12 cellular contexts compared by ENCODE assay signal in the genomic region with DNA sequence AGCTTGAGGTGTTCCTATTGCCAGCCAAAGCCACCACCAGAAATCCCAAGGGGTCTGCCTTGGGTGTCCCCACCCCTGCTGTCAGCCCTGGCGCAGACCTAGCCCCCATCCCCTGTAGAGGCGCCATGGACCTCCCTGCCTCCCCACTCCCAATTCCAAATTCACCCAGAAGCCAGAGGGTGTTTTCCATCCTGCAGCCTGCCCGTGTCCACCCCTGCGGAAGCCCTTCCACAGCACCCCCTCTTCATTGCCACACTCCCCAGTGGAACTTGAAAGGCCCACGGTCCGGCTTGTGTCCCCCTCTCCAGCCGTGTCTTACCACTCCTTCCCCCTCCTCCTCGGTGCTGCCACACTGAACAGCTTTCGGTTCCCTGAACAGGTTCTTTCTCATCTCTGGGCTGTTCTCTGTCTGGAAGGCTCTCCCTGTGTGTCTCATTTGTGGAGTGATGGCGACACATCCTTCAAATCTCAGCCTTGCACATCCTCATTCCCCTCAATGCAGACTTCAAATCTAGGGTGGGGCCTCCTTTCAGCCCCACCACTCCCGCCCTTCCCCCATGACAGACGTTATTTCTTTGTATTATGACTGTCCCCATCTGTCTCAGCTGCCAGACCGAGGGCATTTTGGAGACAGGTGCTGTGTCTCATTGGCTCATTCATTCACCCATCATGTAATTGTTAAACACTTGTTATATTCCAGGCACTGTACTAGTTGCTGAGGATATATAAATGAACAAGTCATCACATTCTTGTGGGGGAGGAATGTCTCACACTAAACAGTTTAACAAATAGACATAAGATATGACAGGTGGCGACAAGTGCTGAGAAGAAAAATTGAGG. TPM values are rescaled to one million over a fixed set of nuclear protein-coding genes. Genes with fewer than 3 reads are reported as not detected.
DNase-seq lines count a peak whose midpoint lies in the region; ATAC-seq, FAIRE-seq and TF ChIP-seq lines count a peak whose summit lies in the region.
"Had no signal": no experiment of that assay in that cellular context is flagged by ENCODE, and none has a peak within 500 bp of the region (broad histone marks: within the 10 kb centered on the region; RNA-seq: fewer than 3 reads in every experiment).

No MANE protein-coding gene starts in this region.

- H3K27me3 Mint-ChIP-seq in CD8-positive, alpha-beta memory T cell = peaks cover 0 to 3% of the 10 kb centered on the region in 2 donors
- peaks cover 5% of the 10 kb centered on the region for H3K27me3 Mint-ChIP-seq in activated CD4-positive, alpha-beta memory T cell treated with anti-CD3 and anti-CD28 coated beads, Interleukin-2, amount 10 ng/mL, durations not matched to agents 7 days and 5 days

- no peak for TF ChIP-seq POLR2A in A549 (IDR thresholded peaks at IDR 0.05; ENCODE audit: low read length)

- H3K27ac ChIP-seq in A549 = peak overlapping the region in 1 of 2 experiments; percentile 72; a peak in 2 of 6 replicates
- peak overlapping the region; percentile 33 for H3K27ac ChIP-seq in CD8-positive, alpha-beta memory T cell (ENCODE audit: low read depth, low read length)

- peaks cover 6% of the 10 kb centered on the region; the same call in 2 of the 3 replicates for H3K4me1 ChIP-seq in A549
- H3K4me1 ChIP-seq in CD8-positive, alpha-beta memory T cell (ENCODE audit: insufficient read depth, low read length) = peaks cover 46% of the 10 kb centered on the region

- peaks cover 0 to 3% (median 0%) of the 10 kb centered on the region in 5 donors for H3K9me3 Mint-ChIP-seq in CD8-positive, alpha-beta memory T cell
- no peaks in the 10 kb centered on the region for H3K9me3 Mint-ChIP-seq in activated CD4-positive, alpha-beta memory T cell treated with anti-CD3 and anti-CD28 coated beads, Interleukin-2, amount 10 ng/mL, durations not matched to agents 7 days and 5 days

- no peaks in the 10 kb centered on the region for H3K27me3 ChIP-seq in CD8-positive, alpha-beta memory T cell (ENCODE audit: insufficient read depth, low read length, poor library complexity, severe bottlenecking)

- H3K9me3 ChIP-seq in A549 = no peaks in the 10 kb centered on the region
- H3K9me3 ChIP-seq in CD8-positive, alpha-beta memory T cell (ENCODE audit: low read length) = no peaks in the 10 kb centered on the region

- TF ChIP-seq EP300 in A549 (IDR thresholded peaks at IDR 0.05) = no peak

- peaks cover 56 to 70% (median 59%) of the 10 kb centered on the region in 3 donors for H3K4me1 Mint-ChIP-seq in CD8-positive, alpha-beta memory T cell
- H3K4me1 Mint-ChIP-seq in activated CD4-positive, alpha-beta memory T cell treated with anti-CD3 and anti-CD28 coated beads, Interleukin-2, amount 10 ng/mL, durations not matched to agents 7 days and 5 days = peaks cover 50% of the 10 kb centered on the region

- no peak for TF ChIP-seq RAD21 in A549 (conservative IDR thresholded peaks at IDR 0.05 in 1 of 2, IDR thresholded peaks at IDR 0.05 in 1 of 2)

- TF ChIP-seq CTCF in A549 (IDR thresholded peaks at IDR 0.05) = no peak

- CTCF ChIA-PET in A549 (lab: Yijun Ruan, JAX) = interaction anchor here (1.0 to 35.2 kb wide), 15 partner anchors 11 to 548 kb away, joined by 3 to 785 read pairs (median 29); partner anchors contain the start of gene KATNB1
- CTCF ChIA-PET in CD8-positive, alpha-beta memory T cell (lab: Charles Lee) = interaction anchor here (3.8 to 13.1 kb wide), 6 partner anchors 12 to 69 kb away, joined by 24 to 215 read pairs (median 42); no protein-coding TSS in a partner anchor
- CTCF ChIA-PET in activated CD4-positive, alpha-beta memory T cell treated with anti-CD3 and anti-CD28 coated beads, Interleukin-2, amount 10 ng/mL, durations not matched to agents 7 days and 5 days (lab: Charles Lee) = interaction anchor here (0.5 to 9.3 kb wide), 7 partner anchors 13 to 491 kb away, joined by 3 to 189 read pairs (median 55); partner anchors contain the start of genes USB1 and ZNF319

- H3K4me3 Mint-ChIP-seq in CD8-positive, alpha-beta memory T cell = peak overlapping the region in 6 of 7 donors; percentile 66 to 91 (median 69)
- H3K4me3 Mint-ChIP-seq in activated CD4-positive, alpha-beta memory T cell treated with anti-CD3 and anti-CD28 coated beads, Interleukin-2, amount 10 ng/mL, durations not matched to agents 7 days and 5 days = peak overlapping the region; percentile 31
- H3K4me3 Mint-ChIP-seq: CD14-positive monocyte had no signal

- H3K27ac Mint-ChIP-seq in CD8-positive, alpha-beta memory T cell = peak overlapping the region; percentile 82 to 98 (median 89)
- H3K27ac Mint-ChIP-seq in activated CD4-positive, alpha-beta memory T cell treated with anti-CD3 and anti-CD28 coated beads, Interleukin-2, amount 10 ng/mL, durations not matched to agents 7 days and 5 days = peak overlapping the region; percentile 85

- WGBS in A549 (ENCODE audit: missing lambda C conversion rate) = 67% methylated on average over 14 of the region's 14 CpGs

- H3K4me3 ChIP-seq in A549 = no peak overlapping the region
- no peak overlapping the region for H3K4me3 ChIP-seq in CD8-positive, alpha-beta memory T cell (ENCODE audit: low read length)

- H3K36me3 ChIP-seq in CD8-positive, alpha-beta memory T cell (ENCODE audit: insufficient read depth, low read length) = no peaks in the 10 kb centered on the region

- POLR2A ChIA-PET in A549 (lab: Yijun Ruan, JAX) = no interaction called here
- POLR2A ChIA-PET in CD8-positive, alpha-beta memory T cell (lab: Charles Lee) = interaction anchor here (0.6 to 1.5 kb wide), 5 partner anchors 9 to 14 kb away, joined by 3 to 11 read pairs (median 4); no protein-coding TSS in a partner anchor
- POLR2A ChIA-PET in activated CD4-positive, alpha-beta memory T cell treated with anti-CD3 and anti-CD28 coated beads, Interleukin-2, amount 10 ng/mL, durations not matched to agents 7 days and 5 days (lab: Charles Lee) = interaction anchor here (1.0 to 5.8 kb wide), 9 partner anchors 12 to 278 kb away, joined by 5 to 47 read pairs (median 19); partner anchors contain the start of genes CCDC102A and KATNB1

- no peak overlapping the region for H3K4me2 ChIP-seq in A549

- DNase-seq in A549 (ENCODE audit: low read depth in 1 of 2, low spot score in 1 of 2) = no peak
- no peak for DNase-seq in CD8-positive, alpha-beta memory T cell
- peak; percentile 16 for DNase-seq in activated CD4-positive, alpha-beta memory T cell treated with anti-CD3 and anti-CD28 coated beads, Interleukin-2, amount 10 ng/mL, durations not matched to agents 7 days and 5 days
- DNase-seq in left lobe of liver (ENCODE audit: low spot score) = peak; percentile 33
- no peak for DNase-seq in GM03348 (ENCODE audit: low spot score)
- no peak for DNase-seq in activated effector memory CD4-positive, alpha-beta T cell treated with anti-CD3 and anti-CD28 coated beads, Interleukin-2, amount 50 U/mL, for 16 hours
- DNase-seq: cortex of kidney, NCI-H2227 treated with DMSO at 0.1 percent for 48 hours had no signal

- no peak for FAIRE-seq in A549 (lab: Jason Lieb, UNC)
- FAIRE-seq: H54 had no signal

- peaks cover 0 to 10% (median 2%) of the 10 kb centered on the region in 3 donors for H3K36me3 Mint-ChIP-seq in CD8-positive, alpha-beta memory T cell
- H3K36me3 Mint-ChIP-seq in activated CD4-positive, alpha-beta memory T cell treated with anti-CD3 and anti-CD28 coated beads, Interleukin-2, amount 10 ng/mL, durations not matched to agents 7 days and 5 days (ENCODE audit: low read depth) = peaks cover 14% of the 10 kb centered on the region
- H3K36me3 Mint-ChIP-seq: CD14-positive monocyte had no signal

- ATAC-seq in A549 (no peak), left lobe of liver (no peak), HG02973 (IDR thresholded peaks at IDR 0.05; ENCODE audit: unreplicated experiment) (no peak), GM19455 (IDR thresholded peaks at IDR 0.05; ENCODE audit: unreplicated experiment) (no peak)

TF ChIP-seq in A549, 52 proteins besides CTCF, POLR2A, EP300 and RAD21 (continues in another document):
- no peak for TF ChIP-seq ZFP36 (IDR thresholded peaks at IDR 0.05; ENCODE audit: borderline replicate concordance, partially characterized antibody)
- TF ChIP-seq MAFK (IDR thresholded peaks at IDR 0.05; ENCODE audit: partially characterized antibody) = peak; percentile 15
- no peak for TF ChIP-seq RFX5 (IDR thresholded peaks at IDR 0.05)
- no peak for TF ChIP-seq CHD2 (IDR thresholded peaks at IDR 0.05; ENCODE audit: low read length, partially characterized antibody)
- no peak for TF ChIP-seq SMC3 (IDR thresholded peaks at IDR 0.05)

RNA-seq across cellular contexts. Expression of gene ADGRG5, which starts 36.3 kb away (rescaled TPM):
- polyA plus RNA-seq in A549 (2011; rRNA removed) = not detected in 2 replicates
- polyA plus RNA-seq in A549 (2012; cell fraction: cytosol; rRNA removed) = 0.03 TPM in 1 of 2 replicates, not detected in the other
- polyA plus RNA-seq in A549 (2012; cell fraction: nucleus; rRNA removed) = not detected in 2 replicates
- polyA plus RNA-seq in A549 (2017; fragmentation: RNase III; extraction: RNeasy Plus Mini Kit Qiagen cat#74134 plus additional on column Dnase treatment) = 0.06 TPM in 1 of 3 replicates, not detected in the others
- polyA minus RNA-seq in A549 (2011; rRNA and poly(A)+ RNA removed) = not detected in 2 replicates
- total RNA-seq in CD8-positive, alpha-beta memory T cell = 10 to 100 TPM; 46.1 to 48.5 TPM
- 23.5 TPM for polyA plus RNA-seq in CD8-positive, alpha-beta memory T cell
- total RNA-seq in activated CD4-positive, alpha-beta memory T cell treated with anti-CD3 and anti-CD28 coated beads, Interleukin-2, amount 10 ng/mL, durations not matched to agents 7 days and 5 days = 10 to 100 TPM; 12.3 to 12.4 TPM
- 0.10 TPM for total RNA-seq in left lobe of liver

RNA-seq across cellular contexts. Expression of gene CCDC102A, which starts 42.4 kb away (rescaled TPM):
- polyA plus RNA-seq in A549 (2011; rRNA removed) = 7.4 and 8.0 TPM in 2 replicates
- 20.1 and 20.7 TPM in 2 replicates for polyA plus RNA-seq in A549 (2012; cell fraction: cytosol; rRNA removed)
- polyA plus RNA-seq in A549 (2012; cell fraction: nucleus; rRNA removed) = 18.4 and 19.5 TPM in 2 replicates
- polyA plus RNA-seq in A549 (2017; fragmentation: RNase III; extraction: RNeasy Plus Mini Kit Qiagen cat#74134 plus additional on column Dnase treatment) = 7.6 to 8.5 TPM (median 8.3 TPM) in 3 replicates
- 3.5 and 4.0 TPM in 2 replicates for polyA minus RNA-seq in A549 (2011; rRNA and poly(A)+ RNA removed)
- 10 to 100 TPM; 27.0 to 28.1 TPM for total RNA-seq in CD8-positive, alpha-beta memory T cell
- polyA plus RNA-seq in CD8-positive, alpha-beta memory T cell = 22.6 TPM
- 1 to 10 TPM; 9.1 to 9.7 TPM for total RNA-seq in activated CD4-positive, alpha-beta memory T cell treated with anti-CD3 and anti-CD28 coated beads, Interleukin-2, amount 10 ng/mL, durations not matched to agents 7 days and 5 days
- 0.83 TPM for total RNA-seq in left lobe of liver
- polyA plus RNA-seq: CD14-positive monocyte had no signal

RNA-seq across cellular contexts. Expression of gene ADGRG1, which starts 49.7 kb away (rescaled TPM):
- 28.3 and 37.7 TPM in 2 replicates for polyA plus RNA-seq in A549 (2011; rRNA removed)
- polyA plus RNA-seq in A549 (2012; cell fraction: cytosol; rRNA removed) = 46.7 and 66.1 TPM in 2 replicates
- 102 and 106 TPM in 2 replicates for polyA plus RNA-seq in A549 (2012; cell fraction: nucleus; rRNA removed)
- polyA plus RNA-seq in A549 (2017; fragmentation: RNase III; extraction: RNeasy Plus Mini Kit Qiagen cat#74134 plus additional on column Dnase treatment) = 91.8 to 142 TPM (median 130 TPM) in 3 replicates
- polyA minus RNA-seq in A549 (2011; rRNA and poly(A)+ RNA removed) = 31.9 and 33.7 TPM in 2 replicates
- total RNA-seq in CD8-positive, alpha-beta memory T cell = 10 to 100 TPM; 25.8 to 29.8 TPM
- 51.9 TPM for polyA plus RNA-seq in CD8-positive, alpha-beta memory T cell
- total RNA-seq in activated CD4-positive, alpha-beta memory T cell treated with anti-CD3 and anti-CD28 coated beads, Interleukin-2, amount 10 ng/mL, durations not matched to agents 7 days and 5 days = 1 to 10 TPM; 7.4 to 8.3 TPM
- total RNA-seq in left lobe of liver = 5.1 TPM

Comparison
In these comparisons a context has a peak if more than half of its experiments do, and no peak if none do; other contexts are left out.
1. DNase-seq: peak in activated CD4-positive, alpha-beta memory T cell treated with anti-CD3 and anti-CD28 coated beads, Interleukin-2, amount 10 ng/mL, durations not matched to agents 7 days and 5 days (single experiment) and left lobe of liver (single experiment); none in A549 (0 of 2), CD8-positive, alpha-beta memory T cell (0 of 5), GM03348 (single experiment) and activated effector memory CD4-positive, alpha-beta T cell treated with anti-CD3 and anti-CD28 coated beads, Interleukin-2, amount 50 U/mL, for 16 hours (single experiment).
2. RNA of gene ADGRG5, which starts 36.3 kb away (total RNA-seq): 46.1 to 48.5 TPM in CD8-positive, alpha-beta memory T cell and 12.3 to 12.4 TPM in activated CD4-positive, alpha-beta memory T cell treated with anti-CD3 and anti-CD28 coated beads, Interleukin-2, amount 10 ng/mL, durations not matched to agents 7 days and 5 days; 0.10 TPM in left lobe of liver (single experiment); every median in the first group is over 10 times any median in the second.